Comparison of ENCODE assay signal across 1 cellular context in the genomic region with DNA sequence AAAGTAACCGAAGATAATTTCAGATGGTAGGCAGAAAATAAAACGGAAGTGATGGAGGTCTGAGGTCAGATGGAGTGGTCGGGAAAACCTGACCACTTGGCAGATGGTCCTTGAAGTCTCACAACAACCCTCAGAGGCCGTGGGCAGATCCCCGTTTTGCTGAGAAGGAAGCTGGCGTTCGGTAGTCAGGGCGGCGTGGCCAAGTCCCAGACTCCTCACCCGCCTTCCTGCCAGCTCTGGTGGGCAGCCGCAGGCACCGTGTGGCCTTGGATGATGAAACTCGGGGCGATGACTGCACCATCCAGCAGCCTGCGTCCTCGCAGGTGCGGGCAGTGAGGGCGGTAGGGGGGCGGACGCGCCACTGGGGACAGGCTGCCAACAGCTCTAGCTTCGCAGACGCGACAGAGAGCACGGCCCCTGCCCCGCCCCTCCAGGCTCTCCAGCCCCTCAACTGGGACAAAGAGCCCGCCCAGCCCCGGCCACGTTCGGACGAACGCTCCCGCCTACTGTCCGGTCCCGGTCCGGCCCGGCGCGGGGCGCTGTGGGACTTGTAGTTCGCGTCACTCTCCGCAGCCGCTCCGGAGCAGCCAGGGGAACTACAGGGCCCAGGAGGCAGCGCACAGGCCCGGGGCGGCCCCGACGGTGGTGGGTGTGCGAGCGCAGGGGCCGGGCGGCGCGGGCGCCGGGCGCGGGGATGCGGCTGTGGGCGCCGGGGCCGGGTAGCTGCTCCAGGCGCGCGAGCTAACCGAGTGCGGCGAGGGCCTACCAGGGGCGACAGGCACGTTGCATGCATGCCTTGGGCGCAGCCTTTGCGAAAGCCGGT.
TF ChIP-seq lines count a peak whose summit lies in the region.

A gene with protein sequence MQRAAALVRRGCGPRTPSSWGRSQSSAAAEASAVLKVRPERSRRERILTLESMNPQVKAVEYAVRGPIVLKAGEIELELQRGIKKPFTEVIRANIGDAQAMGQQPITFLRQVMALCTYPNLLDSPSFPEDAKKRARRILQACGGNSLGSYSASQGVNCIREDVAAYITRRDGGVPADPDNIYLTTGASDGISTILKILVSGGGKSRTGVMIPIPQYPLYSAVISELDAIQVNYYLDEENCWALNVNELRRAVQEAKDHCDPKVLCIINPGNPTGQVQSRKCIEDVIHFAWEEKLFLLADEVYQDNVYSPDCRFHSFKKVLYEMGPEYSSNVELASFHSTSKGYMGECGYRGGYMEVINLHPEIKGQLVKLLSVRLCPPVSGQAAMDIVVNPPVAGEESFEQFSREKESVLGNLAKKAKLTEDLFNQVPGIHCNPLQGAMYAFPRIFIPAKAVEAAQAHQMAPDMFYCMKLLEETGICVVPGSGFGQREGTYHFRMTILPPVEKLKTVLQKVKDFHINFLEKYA (plus strand): TSS at position 673 of the 823 bp plus-strand sequence. CDS start 354 bp downstream, outside the sequence.

TF ChIP-seq in K562, 482 proteins besides CTCF, POLR2A, EP300 and RAD21 (continued from another document and continues in another):
- TF ChIP-seq, protein P1, sequence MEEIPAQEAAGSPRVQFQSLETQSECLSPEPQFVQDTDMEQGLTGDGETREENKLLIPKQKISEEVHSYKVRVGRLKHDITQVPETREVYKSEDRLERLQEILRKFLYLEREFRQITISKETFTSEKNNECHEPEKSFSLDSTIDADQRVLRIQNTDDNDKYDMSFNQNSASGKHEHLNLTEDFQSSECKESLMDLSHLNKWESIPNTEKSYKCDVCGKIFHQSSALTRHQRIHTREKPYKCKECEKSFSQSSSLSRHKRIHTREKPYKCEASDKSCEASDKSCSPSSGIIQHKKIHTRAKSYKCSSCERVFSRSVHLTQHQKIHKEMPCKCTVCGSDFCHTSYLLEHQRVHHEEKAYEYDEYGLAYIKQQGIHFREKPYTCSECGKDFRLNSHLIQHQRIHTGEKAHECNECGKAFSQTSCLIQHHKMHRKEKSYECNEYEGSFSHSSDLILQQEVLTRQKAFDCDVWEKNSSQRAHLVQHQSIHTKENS (CRISPR knock-in tag; IDR thresholded peaks at IDR 0.05): no peak
- TF ChIP-seq ZKSCAN1 (IDR thresholded peaks at IDR 0.05; ENCODE audit: low read depth, low read length) (no peak), CTBP1 (IDR thresholded peaks at IDR 0.05; ENCODE audit: borderline replicate concordance) (0 out of 2 replicates have a peak, but pooled peaks have one; percentile 66), POLR2AphosphoS2 (IDR thresholded peaks at IDR 0.05; ENCODE audit: low read length) (no peak), ZBED1 (IDR thresholded peaks at IDR 0.05) (no peak), CHD4 (IDR thresholded peaks at IDR 0.05; ENCODE audit: insufficient read depth, insufficient replicate concordance, low read depth, low read length, poor library complexity, severe bottlenecking) (no peak), ZKSCAN3 (CRISPR knock-in tag; IDR thresholded peaks at IDR 0.05) (no peak), ZBTB8A (IDR thresholded peaks at IDR 0.05; ENCODE audit: partially characterized antibody) (no peak), ZNF263 (CRISPR knock-in tag; IDR thresholded peaks at IDR 0.05; ENCODE audit: borderline replicate concordance) (no peak), GTF2E2 (tag; IDR thresholded peaks at IDR 0.05) (no peak), GMEB1 (CRISPR knock-in tag; IDR thresholded peaks at IDR 0.05) (peak; percentile 90), MXI1 (IDR thresholded peaks at IDR 0.05; ENCODE audit: low read depth, low read length) (no peak), NFIX (CRISPR knock-in tag; IDR thresholded peaks at IDR 0.05; ENCODE audit: low read depth) (no peak), ZNF408 (CRISPR knock-in tag; IDR thresholded peaks at IDR 0.05; ENCODE audit: low read depth) (no peak), STAT5A (IDR thresholded peaks at IDR 0.05; ENCODE audit: borderline replicate concordance, low read length) (no peak), KLF13 (tag; IDR thresholded peaks at IDR 0.05; ENCODE audit: borderline replicate concordance, low read depth) (no peak), CEBPB (tag; IDR thresholded peaks at IDR 0.05) (peak; percentile 56; the same call in 1 of the 2 replicates), ZNF695 (CRISPR knock-in tag; IDR thresholded peaks at IDR 0.05) (no peak), NONO (IDR thresholded peaks at IDR 0.05; ENCODE audit: low read depth in 2 of 2, low read length in 1 of 2) (peak in 1 of 2 experiments; percentile 48; a peak in 1 of 4 replicates), ZNF444 (CRISPR knock-in tag; IDR thresholded peaks at IDR 0.05) (no peak), COPS2 (conservative IDR thresholded peaks at IDR 0.05) (no peak), MCM3 (IDR thresholded peaks at IDR 0.05) (no peak), ZNF197 (CRISPR knock-in tag; IDR thresholded peaks at IDR 0.05; ENCODE audit: low read depth) (peak; percentile 78), KDM5B (IDR thresholded peaks at IDR 0.05; ENCODE audit: insufficient replicate concordance, low read depth, low read length) (peak; percentile 63), ARID2 (IDR thresholded peaks at IDR 0.05) (no peak), POLR2G (IDR thresholded peaks at IDR 0.05; ENCODE audit: low read depth, low read length) (peak; percentile 91), ATF7 (IDR thresholded peaks at IDR 0.05) (peak; percentile 88), L3MBTL2 (IDR thresholded peaks at IDR 0.05) (peak; percentile 87), ZNF253 (CRISPR knock-in tag; conservative IDR thresholded peaks at IDR 0.05) (no peak), ZC3H8 (IDR thresholded peaks at IDR 0.05) (no peak), RFX5 (IDR thresholded peaks at IDR 0.05; ENCODE audit: low read depth, low read length) (no peak), CBX3 (IDR thresholded peaks at IDR 0.05; ENCODE audit: borderline replicate concordance in 1 of 2, low read length in 2 of 2) (0 out of 3 replicates have a peak, but pooled peaks of 1 of the 2 experiments have one; percentile 12), E2F3 (CRISPR knock-in tag; IDR thresholded peaks at IDR 0.05) (peak; percentile 41; the same call in 1 of the 2 replicates), ZNF347 (CRISPR knock-in tag; IDR thresholded peaks at IDR 0.05; ENCODE audit: low read depth) (no peak), EGR1 (conservative IDR thresholded peaks at IDR 0.05) (peak; percentile 50), SP1 (CRISPR knock-in tag; IDR thresholded peaks at IDR 0.05) (peak; percentile 80; the same call in 1 of the 2 replicates), TAF1 (IDR thresholded peaks at IDR 0.05; ENCODE audit: control insufficient read depth, extremely low read depth, insufficient read depth, low read length, severe bottlenecking) (no peak), TBP (optimal IDR thresholded peaks at IDR 0.05; ENCODE audit: low read depth, low read length) (peak; percentile 11), RBM17 (IDR thresholded peaks at IDR 0.05; ENCODE audit: borderline replicate concordance, low read depth, low read length) (no peak), ZNF57 (CRISPR knock-in tag; IDR thresholded peaks at IDR 0.05) (no peak), KAT7 (CRISPR knock-in tag; IDR thresholded peaks at IDR 0.05; ENCODE audit: borderline replicate concordance) (0 out of 2 replicates have a peak, but pooled peaks have one; percentile 47), ASH1L (IDR thresholded peaks at IDR 0.05; ENCODE audit: borderline replicate concordance, low read depth, partially characterized antibody) (no peak), SMAD4 (CRISPR knock-in tag; conservative IDR thresholded peaks at IDR 0.05) (peak; percentile 60; the same call in 1 of the 2 replicates), NR2C2 (CRISPR knock-in tag; IDR thresholded peaks at IDR 0.05) (no peak; the same call in 1 of the 2 replicates), NR2C2 (tag; IDR thresholded peaks at IDR 0.05) (peak; percentile 70; the same call in 1 of the 2 replicates), ZC3H4 (CRISPR knock-in tag; IDR thresholded peaks at IDR 0.05; ENCODE audit: borderline replicate concordance) (no peak), CREBBP (IDR thresholded peaks at IDR 0.05; ENCODE audit: low read depth, low read length) (no peak)
- TF ChIP-seq, protein P2, sequence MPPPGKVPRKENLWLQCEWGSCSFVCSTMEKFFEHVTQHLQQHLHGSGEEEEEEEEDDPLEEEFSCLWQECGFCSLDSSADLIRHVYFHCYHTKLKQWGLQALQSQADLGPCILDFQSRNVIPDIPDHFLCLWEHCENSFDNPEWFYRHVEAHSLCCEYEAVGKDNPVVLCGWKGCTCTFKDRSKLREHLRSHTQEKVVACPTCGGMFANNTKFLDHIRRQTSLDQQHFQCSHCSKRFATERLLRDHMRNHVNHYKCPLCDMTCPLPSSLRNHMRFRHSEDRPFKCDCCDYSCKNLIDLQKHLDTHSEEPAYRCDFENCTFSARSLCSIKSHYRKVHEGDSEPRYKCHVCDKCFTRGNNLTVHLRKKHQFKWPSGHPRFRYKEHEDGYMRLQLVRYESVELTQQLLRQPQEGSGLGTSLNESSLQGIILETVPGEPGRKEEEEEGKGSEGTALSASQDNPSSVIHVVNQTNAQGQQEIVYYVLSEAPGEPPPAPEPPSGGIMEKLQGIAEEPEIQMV (tag; conservative IDR thresholded peaks at IDR 0.05; ENCODE audit: low read depth): peak; percentile 74; the same call in 1 of the 2 replicates
- TF ChIP-seq, protein P3, sequence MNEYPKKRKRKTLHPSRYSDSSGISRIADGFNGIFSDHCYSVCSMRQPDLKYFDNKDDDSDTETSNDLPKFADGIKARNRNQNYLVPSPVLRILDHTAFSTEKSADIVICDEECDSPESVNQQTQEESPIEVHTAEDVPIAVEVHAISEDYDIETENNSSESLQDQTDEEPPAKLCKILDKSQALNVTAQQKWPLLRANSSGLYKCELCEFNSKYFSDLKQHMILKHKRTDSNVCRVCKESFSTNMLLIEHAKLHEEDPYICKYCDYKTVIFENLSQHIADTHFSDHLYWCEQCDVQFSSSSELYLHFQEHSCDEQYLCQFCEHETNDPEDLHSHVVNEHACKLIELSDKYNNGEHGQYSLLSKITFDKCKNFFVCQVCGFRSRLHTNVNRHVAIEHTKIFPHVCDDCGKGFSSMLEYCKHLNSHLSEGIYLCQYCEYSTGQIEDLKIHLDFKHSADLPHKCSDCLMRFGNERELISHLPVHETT (CRISPR knock-in tag; conservative IDR thresholded peaks at IDR 0.05 in 1 of 2, IDR thresholded peaks at IDR 0.05 in 1 of 2): peak in 1 of 2 experiments; percentile 67; a peak in 1 of 4 replicates
- TF ChIP-seq, protein P4, sequence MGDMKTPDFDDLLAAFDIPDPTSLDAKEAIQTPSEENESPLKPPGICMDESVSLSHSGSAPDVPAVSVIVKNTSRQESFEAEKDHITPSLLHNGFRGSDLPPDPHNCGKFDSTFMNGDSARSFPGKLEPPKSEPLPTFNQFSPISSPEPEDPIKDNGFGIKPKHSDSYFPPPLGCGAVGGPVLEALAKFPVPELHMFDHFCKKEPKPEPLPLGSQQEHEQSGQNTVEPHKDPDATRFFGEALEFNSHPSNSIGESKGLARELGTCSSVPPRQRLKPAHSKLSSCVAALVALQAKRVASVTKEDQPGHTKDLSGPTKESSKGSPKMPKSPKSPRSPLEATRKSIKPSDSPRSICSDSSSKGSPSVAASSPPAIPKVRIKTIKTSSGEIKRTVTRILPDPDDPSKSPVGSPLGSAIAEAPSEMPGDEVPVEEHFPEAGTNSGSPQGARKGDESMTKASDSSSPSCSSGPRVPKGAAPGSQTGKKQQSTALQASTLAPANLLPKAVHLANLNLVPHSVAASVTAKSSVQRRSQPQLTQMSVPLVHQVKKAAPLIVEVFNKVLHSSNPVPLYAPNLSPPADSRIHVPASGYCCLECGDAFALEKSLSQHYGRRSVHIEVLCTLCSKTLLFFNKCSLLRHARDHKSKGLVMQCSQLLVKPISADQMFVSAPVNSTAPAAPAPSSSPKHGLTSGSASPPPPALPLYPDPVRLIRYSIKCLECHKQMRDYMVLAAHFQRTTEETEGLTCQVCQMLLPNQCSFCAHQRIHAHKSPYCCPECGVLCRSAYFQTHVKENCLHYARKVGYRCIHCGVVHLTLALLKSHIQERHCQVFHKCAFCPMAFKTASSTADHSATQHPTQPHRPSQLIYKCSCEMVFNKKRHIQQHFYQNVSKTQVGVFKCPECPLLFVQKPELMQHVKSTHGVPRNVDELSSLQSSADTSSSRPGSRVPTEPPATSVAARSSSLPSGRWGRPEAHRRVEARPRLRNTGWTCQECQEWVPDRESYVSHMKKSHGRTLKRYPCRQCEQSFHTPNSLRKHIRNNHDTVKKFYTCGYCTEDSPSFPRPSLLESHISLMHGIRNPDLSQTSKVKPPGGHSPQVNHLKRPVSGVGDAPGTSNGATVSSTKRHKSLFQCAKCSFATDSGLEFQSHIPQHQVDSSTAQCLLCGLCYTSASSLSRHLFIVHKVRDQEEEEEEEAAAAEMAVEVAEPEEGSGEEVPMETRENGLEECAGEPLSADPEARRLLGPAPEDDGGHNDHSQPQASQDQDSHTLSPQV (IDR thresholded peaks at IDR 0.05): peak; percentile 72; the same call in 1 of the 2 replicates
- TF ChIP-seq, protein P5, sequence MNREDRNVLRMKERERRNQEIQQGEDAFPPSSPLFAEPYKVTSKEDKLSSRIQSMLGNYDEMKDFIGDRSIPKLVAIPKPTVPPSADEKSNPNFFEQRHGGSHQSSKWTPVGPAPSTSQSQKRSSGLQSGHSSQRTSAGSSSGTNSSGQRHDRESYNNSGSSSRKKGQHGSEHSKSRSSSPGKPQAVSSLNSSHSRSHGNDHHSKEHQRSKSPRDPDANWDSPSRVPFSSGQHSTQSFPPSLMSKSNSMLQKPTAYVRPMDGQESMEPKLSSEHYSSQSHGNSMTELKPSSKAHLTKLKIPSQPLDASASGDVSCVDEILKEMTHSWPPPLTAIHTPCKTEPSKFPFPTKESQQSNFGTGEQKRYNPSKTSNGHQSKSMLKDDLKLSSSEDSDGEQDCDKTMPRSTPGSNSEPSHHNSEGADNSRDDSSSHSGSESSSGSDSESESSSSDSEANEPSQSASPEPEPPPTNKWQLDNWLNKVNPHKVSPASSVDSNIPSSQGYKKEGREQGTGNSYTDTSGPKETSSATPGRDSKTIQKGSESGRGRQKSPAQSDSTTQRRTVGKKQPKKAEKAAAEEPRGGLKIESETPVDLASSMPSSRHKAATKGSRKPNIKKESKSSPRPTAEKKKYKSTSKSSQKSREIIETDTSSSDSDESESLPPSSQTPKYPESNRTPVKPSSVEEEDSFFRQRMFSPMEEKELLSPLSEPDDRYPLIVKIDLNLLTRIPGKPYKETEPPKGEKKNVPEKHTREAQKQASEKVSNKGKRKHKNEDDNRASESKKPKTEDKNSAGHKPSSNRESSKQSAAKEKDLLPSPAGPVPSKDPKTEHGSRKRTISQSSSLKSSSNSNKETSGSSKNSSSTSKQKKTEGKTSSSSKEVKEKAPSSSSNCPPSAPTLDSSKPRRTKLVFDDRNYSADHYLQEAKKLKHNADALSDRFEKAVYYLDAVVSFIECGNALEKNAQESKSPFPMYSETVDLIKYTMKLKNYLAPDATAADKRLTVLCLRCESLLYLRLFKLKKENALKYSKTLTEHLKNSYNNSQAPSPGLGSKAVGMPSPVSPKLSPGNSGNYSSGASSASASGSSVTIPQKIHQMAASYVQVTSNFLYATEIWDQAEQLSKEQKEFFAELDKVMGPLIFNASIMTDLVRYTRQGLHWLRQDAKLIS (CRISPR knock-in tag; IDR thresholded peaks at IDR 0.05): no peak
